Comparison of ENCODE assay signal across 1 cellular context in genomic region chr2:119678021-119678656, GRCh38.
TF ChIP-seq lines count a peak whose summit lies in the region.

No MANE protein-coding gene starts in this region.

TF ChIP-seq in HEK293, 187 proteins besides CTCF, POLR2A, EP300 and RAD21 (continued from another document):
- 0 out of 2 replicates have a peak, but pooled peaks have one; percentile 8 for TF ChIP-seq SP3 (tag by site-specific recombination; IDR thresholded peaks at IDR 0.05)
- TF ChIP-seq SETDB1 (IDR thresholded peaks at IDR 0.05; ENCODE audit: insufficient read length, low read length): peak; percentile 14
- no peak for TF ChIP-seq PRDM2 (tag by site-specific recombination; IDR thresholded peaks at IDR 0.05; ENCODE audit: borderline replicate concordance)
- no peak for TF ChIP-seq ZNF280D (tag by site-specific recombination; IDR thresholded peaks at IDR 0.05)
- TF ChIP-seq ZNF26 (tag by site-specific recombination; IDR thresholded peaks at IDR 0.05): no peak
- no peak for TF ChIP-seq SP2 (tag by site-specific recombination; IDR thresholded peaks at IDR 0.05)
- TF ChIP-seq ZNF398 (tag by site-specific recombination; IDR thresholded peaks at IDR 0.05): no peak
- TF ChIP-seq GLIS1 (tag by site-specific recombination; IDR thresholded peaks at IDR 0.05): peak; percentile 40; the same call in 1 of the 2 replicates
- TF ChIP-seq PATZ1 (tag by site-specific recombination; IDR thresholded peaks at IDR 0.05): peak; percentile 22; the same call in 1 of the 2 replicates
- no peak for TF ChIP-seq ZNF623 (tag by site-specific recombination; IDR thresholded peaks at IDR 0.05)
- TF ChIP-seq GFI1B (tag by site-specific recombination; IDR thresholded peaks at IDR 0.05): no peak
- no peak for TF ChIP-seq ZNF426 (tag by site-specific recombination; IDR thresholded peaks at IDR 0.05)
